9 cellular contexts compared by ENCODE assay signal in the genomic region with DNA sequence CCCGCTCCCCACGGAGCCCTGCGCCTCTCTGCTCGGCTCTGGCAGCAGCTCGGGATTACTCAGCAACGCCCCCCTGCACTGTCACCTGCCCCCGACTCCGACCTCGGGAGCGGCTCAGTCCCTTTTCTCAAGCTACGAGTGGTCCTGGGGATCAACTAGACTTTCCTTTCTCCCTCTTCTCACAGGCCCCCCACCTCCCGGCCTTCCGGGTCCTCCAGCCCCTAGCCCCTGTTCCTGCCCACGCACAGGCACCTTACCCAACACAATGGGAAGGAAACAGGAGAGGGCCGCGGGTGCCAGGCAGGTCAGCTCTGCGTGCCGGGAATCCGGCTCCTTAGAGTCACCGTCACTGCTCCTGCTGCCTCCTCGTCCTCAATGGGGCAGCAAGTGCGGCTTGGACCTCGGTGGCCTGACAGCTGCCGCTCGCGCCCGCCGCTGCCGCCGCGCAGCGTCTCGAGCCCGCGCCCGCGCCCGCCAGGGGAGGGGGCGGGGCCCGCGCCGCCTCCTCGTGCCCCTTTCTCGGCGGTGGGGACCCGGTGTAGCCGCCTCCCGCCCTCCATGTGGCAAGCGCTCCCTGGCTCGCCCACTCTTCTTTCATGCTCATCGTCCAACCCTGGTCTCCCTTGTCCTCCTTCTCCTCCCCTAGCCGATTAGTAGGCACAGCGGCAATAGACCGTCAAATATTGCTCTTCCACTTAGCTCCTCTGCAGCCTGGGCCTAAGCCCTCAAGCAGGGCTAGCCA. TPM values are rescaled to one million over a fixed set of nuclear protein-coding genes. Genes with fewer than 3 reads are reported as not detected.
A peak's percentile ranks its signal among the peaks of the same experiment; 100 is the strongest.
DNase-seq lines count a peak whose midpoint lies in the region; ATAC-seq, FAIRE-seq and TF ChIP-seq lines count a peak whose summit lies in the region.
"Had no signal": no experiment of that assay in that cellular context is flagged by ENCODE, and none has a peak within 500 bp of the region (broad histone marks: within the 10 kb centered on the region; RNA-seq: fewer than 3 reads in every experiment).

A gene with protein sequence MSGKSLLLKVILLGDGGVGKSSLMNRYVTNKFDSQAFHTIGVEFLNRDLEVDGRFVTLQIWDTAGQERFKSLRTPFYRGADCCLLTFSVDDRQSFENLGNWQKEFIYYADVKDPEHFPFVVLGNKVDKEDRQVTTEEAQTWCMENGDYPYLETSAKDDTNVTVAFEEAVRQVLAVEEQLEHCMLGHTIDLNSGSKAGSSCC (minus strand): TSS at position 455 of the 742 bp plus-strand sequence. CDS start 6,473 bp downstream, outside the sequence.

- POLR2A ChIA-PET in activated B cell treated with CpG ODN at 0.5 μM for 24 hours (lab: Charles Lee): interaction anchor here (1.1 to 1.8 kb wide), 3 partner anchors 146 to 334 kb away, joined by 3 to 10 read pairs (median 3); a partner anchor contains a TSS

- no peaks in the 10 kb centered on the region for H3K36me3 ChIP-seq in ES-I3 (ENCODE audit: insufficient read depth, low read length)

- ATAC-seq in activated B cell treated with CpG ODN at 0.5 μM for 24 hours (ENCODE audit: low read depth): peak; percentile 95

- intact Hi-C loops in activated B cell treated with CpG ODN at 0.5 μM for 24 hours (cut with micrococcal nuclease): no loop called here

- no peak for FAIRE-seq in H54 (lab: Jason Lieb, UNC)
- FAIRE-seq: endometrium had no signal

- TF ChIP-seq CTCF in activated B cell treated with CpG ODN at 0.5 μM for 24 hours (IDR thresholded peaks at IDR 0.05): no peak

- peak; percentile 60 for DNase-seq in H54 (ENCODE audit: insufficient read length, low spot score)
- DNase-seq in NAMALWA (ENCODE audit: low spot score): peak; percentile 28
- DNase-seq in activated B cell treated with CpG ODN at 0.5 μM for 24 hours: peak; percentile 47
- peak; percentile 31 for DNase-seq in cerebellar cortex (ENCODE audit: low spot score)
- peak; percentile 27 for DNase-seq in kidney tubule cell (ENCODE audit: low spot score)
- peak in 2 of 3 donors; percentile 34 to 56 for DNase-seq in stimulated activated CD4-positive, alpha-beta T cell treated with anti-CD3 and anti-CD28 coated beads, Interleukin-12 subunit alpha, Interleukin-12 subunit beta, amount 100 ng/mL, for 48 hours (ENCODE audit: low read depth in 2 of 3, low spot score in 1 of 3)
- DNase-seq in NCI-H1048 (lab: John Stamatoyannopoulos, UW): no peak

- peak within 1 kb of the TSS; percentile 67; the same call in 1 of the 2 replicates for H3K9ac ChIP-seq in ES-I3 (ENCODE audit: low read depth, low read length)

- peak within 1 kb of the TSS; percentile 85 for H3K4me3 Mint-ChIP-seq in activated B cell treated with CpG ODN at 0.5 μM for 24 hours

- H3K4me1 ChIP-seq in ES-I3 (ENCODE audit: insufficient read depth, low read length): no peaks in the 10 kb centered on the region

- H3K36me3 Mint-ChIP-seq in activated B cell treated with CpG ODN at 0.5 μM for 24 hours (ENCODE audit: low read depth): no peaks in the 10 kb centered on the region

- H3K9me3 ChIP-seq in ES-I3 (ENCODE audit: control insufficient read depth, insufficient read depth, low read length): no peaks in the 10 kb centered on the region

- no peaks in the 10 kb centered on the region for H3K9me3 Mint-ChIP-seq in activated B cell treated with CpG ODN at 0.5 μM for 24 hours

- TF ChIP-seq POLR2A in H54 (IDR thresholded peaks at IDR 0.05; ENCODE audit: low read depth, low read length): no peak

- peaks cover 2% of the 10 kb centered on the region for H3K4me1 Mint-ChIP-seq in activated B cell treated with CpG ODN at 0.5 μM for 24 hours

- peaks cover 6% of the 10 kb centered on the region for H3K27me3 Mint-ChIP-seq in activated B cell treated with CpG ODN at 0.5 μM for 24 hours

- no peak within 1 kb of the TSS for H3K27ac Mint-ChIP-seq in activated B cell treated with CpG ODN at 0.5 μM for 24 hours

- CTCF ChIA-PET in activated B cell treated with CpG ODN at 0.5 μM for 24 hours (lab: Charles Lee): interaction anchor here (0.6 kb wide), 1 partner anchor 266 kb away, joined by 3 read pairs; no protein-coding TSS in a partner anchor

RNA-seq across cellular contexts. Expression of the gene that starts here (rescaled TPM):
- 0.39 and 0.51 TPM in 2 replicates for total RNA-seq in activated B cell treated with CpG ODN at 0.5 μM for 24 hours

Comparison
In these comparisons a context has a peak if more than half of its experiments do, and no peak if none do; other contexts are left out.
1. Peak in DNase-seq and ATAC-seq in activated B cell treated with CpG ODN at 0.5 μM for 24 hours; RNA of the gene not detected or under 1 TPM.